9 cellular contexts compared by ENCODE assay signal in genomic region chr1:147890177-147890790, GRCh38. TPM values are rescaled to one million over a fixed set of nuclear protein-coding genes. Genes with fewer than 3 reads are reported as not detected.
DNase-seq lines count a peak whose midpoint lies in the region; ATAC-seq and TF ChIP-seq lines count a peak whose summit lies in the region.
"Had no signal": no experiment of that assay in that cellular context is flagged by ENCODE, and none has a peak within 500 bp of the region (broad histone marks: within the 10 kb centered on the region; RNA-seq: fewer than 3 reads in every experiment).

No MANE protein-coding gene starts in this region.

- POLR2A ChIA-PET in CD8-positive, alpha-beta memory T cell (lab: Charles Lee), result no interaction called here

- H3K9me3 Mint-ChIP-seq in CD8-positive, alpha-beta memory T cell, result no peaks in the 10 kb centered on the region
- no peaks in the 10 kb centered on the region for H3K9me3 Mint-ChIP-seq in chondrocyte (ENCODE audit: low read depth)
- H3K9me3 Mint-ChIP-seq: IgD-negative memory B cell had no signal

- DNase-seq in CD8-positive, alpha-beta memory T cell, result peak; percentile 9 to 52 (median 28)
- DNase-seq in NCI-H2107 treated with DMSO at 0.1 percent for 48 hours (lab: John Stamatoyannopoulos, UW; ENCODE audit: unreplicated experiment), result peak; percentile 21
- DNase-seq in activated CD4-positive, CD25-positive, alpha-beta regulatory T cell (lab: John Stamatoyannopoulos, UW), result peak in 3 of 4 experiments; percentile 6 to 23 (median 13)
- no peak for DNase-seq in chondrocyte (ENCODE audit: low spot score)
- peak in 1 of 3 donors; percentile 60 for DNase-seq in right lobe of liver
- DNase-seq in stimulated activated CD8-positive, alpha-beta memory T cell treated with anti-CD3 and anti-CD28 coated beads, Interleukin-15, amount 100 ng/mL, for 24 hours (ENCODE audit: low read depth), result peak; percentile 32

- no peak overlapping the region for H3K27ac ChIP-seq in CD8-positive, alpha-beta memory T cell (ENCODE audit: low read depth, low read length)
- no peak overlapping the region for H3K27ac ChIP-seq in right lobe of liver

- peak overlapping the region in 1 of 8 donors; percentile 33 for H3K27ac Mint-ChIP-seq in CD8-positive, alpha-beta memory T cell
- no peak overlapping the region for H3K27ac Mint-ChIP-seq in chondrocyte (ENCODE audit: unreplicated experiment)
- H3K27ac Mint-ChIP-seq: IgD-negative memory B cell had no signal

- peak overlapping the region in 1 of 7 donors; percentile 19 for H3K4me3 Mint-ChIP-seq in CD8-positive, alpha-beta memory T cell
- H3K4me3 Mint-ChIP-seq in chondrocyte (ENCODE audit: unreplicated experiment), result no peak overlapping the region
- H3K4me3 Mint-ChIP-seq: IgD-negative memory B cell had no signal

- H3K36me3 Mint-ChIP-seq in CD8-positive, alpha-beta memory T cell, result no peaks in the 10 kb centered on the region
- H3K36me3 Mint-ChIP-seq in chondrocyte (ENCODE audit: low read depth), result no peaks in the 10 kb centered on the region

- H3K36me3 ChIP-seq in CD8-positive, alpha-beta memory T cell (ENCODE audit: insufficient read depth, low read length), result no peaks in the 10 kb centered on the region
- no peaks in the 10 kb centered on the region for H3K36me3 ChIP-seq in right lobe of liver

- peaks cover 5 to 13% of the 10 kb centered on the region in 2 donors for H3K27me3 Mint-ChIP-seq in CD8-positive, alpha-beta memory T cell
- H3K27me3 Mint-ChIP-seq in chondrocyte (ENCODE audit: low read depth), result peaks cover 2% of the 10 kb centered on the region

- H3K4me1 ChIP-seq in CD8-positive, alpha-beta memory T cell (ENCODE audit: insufficient read depth, low read length), result no peaks in the 10 kb centered on the region
- no peaks in the 10 kb centered on the region for H3K4me1 ChIP-seq in right lobe of liver

- intact Hi-C loops in right lobe of liver (cut with DNase I), result no loop called here

- TF ChIP-seq POLR2A in right lobe of liver (IDR thresholded peaks at IDR 0.05), result no peak

- no peaks in the 10 kb centered on the region for H3K9me3 ChIP-seq in CD8-positive, alpha-beta memory T cell (ENCODE audit: low read length)
- H3K9me3 ChIP-seq in right lobe of liver, result no peaks in the 10 kb centered on the region

- TF ChIP-seq CTCF in chondrocyte (IDR thresholded peaks at IDR 0.05), result peak; percentile 83
- peak; percentile 25 to 36 (median 32) for TF ChIP-seq CTCF in right lobe of liver (IDR thresholded peaks at IDR 0.05)

- H3K4me1 Mint-ChIP-seq in CD8-positive, alpha-beta memory T cell, result peaks cover 0 to 4% (median 3%) of the 10 kb centered on the region in 3 donors
- H3K4me1 Mint-ChIP-seq in chondrocyte (ENCODE audit: low read depth), result peaks cover 8% of the 10 kb centered on the region

- no peak overlapping the region for H3K4me3 ChIP-seq in CD8-positive, alpha-beta memory T cell (ENCODE audit: low read length)
- H3K4me3 ChIP-seq in right lobe of liver, result no peak overlapping the region

- WGBS in right lobe of liver (ENCODE audit: insufficient coverage, low coverage, low lambda C conversion rate, missing lambda C conversion rate), result 13% methylated on average over 9 of the region's 12 CpGs

- peak; percentile 66 for ATAC-seq in GM21381 (IDR thresholded peaks at IDR 0.05; ENCODE audit: unreplicated experiment)
- peak; percentile 48 to 77 (median 54) for ATAC-seq in right lobe of liver
- ATAC-seq in GM21528 (IDR thresholded peaks at IDR 0.05; ENCODE audit: low FRiP score, unreplicated experiment), result no peak

- no peaks in the 10 kb centered on the region for H3K27me3 ChIP-seq in CD8-positive, alpha-beta memory T cell (ENCODE audit: insufficient read depth, low read length, poor library complexity, severe bottlenecking)
- H3K27me3 ChIP-seq in right lobe of liver, result no peaks in the 10 kb centered on the region

- CTCF ChIA-PET in CD8-positive, alpha-beta memory T cell (lab: Charles Lee), result interaction anchor here (1.0 kb wide), 1 partner anchor 397 kb away, joined by 3 read pairs; no protein-coding TSS in a partner anchor

RNA-seq across cellular contexts. Expression of gene GJA8, which starts 12.3 kb away (rescaled TPM):
- not detected for total RNA-seq in CD8-positive, alpha-beta memory T cell
- not detected for polyA plus RNA-seq in CD8-positive, alpha-beta memory T cell
- total RNA-seq in chondrocyte (not detected in 3 replicates), right lobe of liver (not detected)
- polyA plus RNA-seq: IgD-negative memory B cell had no signal

RNA-seq across cellular contexts. Expression of gene GPR89B, which starts 37.9 kb away (rescaled TPM):
- total RNA-seq in CD8-positive, alpha-beta memory T cell, result 10 to 100 TPM; 16.3 to 17.7 TPM
- polyA plus RNA-seq in CD8-positive, alpha-beta memory T cell, result 17.8 TPM
- 8.8 to 14.8 TPM (median 9.2 TPM) in 3 replicates for total RNA-seq in chondrocyte
- total RNA-seq in right lobe of liver, result 10 to 100 TPM in 3 of 6 experiments, 1 to 10 TPM in 3; 5.7 to 15.7 (median 8.7) TPM
